ENCODE assay signal across 2 cellular contexts in the genomic region with DNA sequence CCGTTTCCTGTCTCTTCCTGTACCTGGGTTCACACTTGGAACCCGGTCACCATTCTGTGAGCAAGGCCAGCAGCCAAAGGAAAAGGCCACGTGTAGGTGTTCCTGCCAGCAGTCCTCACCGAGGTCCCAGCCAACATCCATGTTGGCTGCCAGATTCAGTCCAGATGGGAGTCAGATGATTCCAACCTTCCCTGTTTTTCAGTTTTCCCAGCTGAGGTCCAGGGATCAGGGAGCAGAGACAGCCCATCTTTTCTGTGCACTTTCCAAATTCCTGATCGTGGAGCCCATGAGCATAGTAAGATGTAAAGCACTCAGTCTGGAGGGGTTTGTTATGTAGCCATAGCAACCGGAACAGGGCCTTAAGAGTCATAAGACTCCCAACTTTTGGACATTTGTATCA.
TF ChIP-seq lines count a peak whose summit lies in the region.

No MANE protein-coding gene starts in this region.

TF ChIP-seq in GM12878, 131 proteins besides CTCF, POLR2A, EP300 and RAD21:
- no peak for TF ChIP-seq NR2F1 (conservative IDR thresholded peaks at IDR 0.05)
- TF ChIP-seq ASH2L (IDR thresholded peaks at IDR 0.05; ENCODE audit: borderline replicate concordance, low read depth), result no peak
- no peak for TF ChIP-seq FOXM1 (IDR thresholded peaks at IDR 0.05; ENCODE audit: low read depth, low read length)
- TF ChIP-seq SMAD1 (IDR thresholded peaks at IDR 0.05; ENCODE audit: low read depth, partially characterized antibody), result no peak
- TF ChIP-seq SIN3A (IDR thresholded peaks at IDR 0.05; ENCODE audit: low read depth, low read length), result no peak
- TF ChIP-seq CEBPB (IDR thresholded peaks at IDR 0.05; ENCODE audit: borderline replicate concordance in 1 of 2, low read depth in 2 of 2, low read length in 2 of 2), result no peak
- no peak for TF ChIP-seq ZNF274 (IDR thresholded peaks at IDR 0.05; ENCODE audit: insufficient read depth, insufficient read length)
- TF ChIP-seq HDGF (IDR thresholded peaks at IDR 0.05), result no peak
- no peak for TF ChIP-seq GABPA (IDR thresholded peaks at IDR 0.05; ENCODE audit: low read depth)
- TF ChIP-seq STAT3 (IDR thresholded peaks at IDR 0.05; ENCODE audit: low read depth, low read length), result no peak
- no peak for TF ChIP-seq ZBTB40 (IDR thresholded peaks at IDR 0.05; ENCODE audit: borderline replicate concordance)
- TF ChIP-seq KAT2A (conservative IDR thresholded peaks at IDR 0.05; ENCODE audit: control insufficient read depth, low read depth, low read length), result no peak
- TF ChIP-seq HCFC1 (IDR thresholded peaks at IDR 0.05; ENCODE audit: low read length), result no peak
- no peak for TF ChIP-seq ZNF24 (IDR thresholded peaks at IDR 0.05)
- TF ChIP-seq TAF1 (IDR thresholded peaks at IDR 0.05; ENCODE audit: borderline replicate concordance, low read depth, low read length), result no peak
- no peak for TF ChIP-seq ATF2 (IDR thresholded peaks at IDR 0.05; ENCODE audit: low read length)
- TF ChIP-seq NFYA (IDR thresholded peaks at IDR 0.05; ENCODE audit: borderline replicate concordance, low read depth, low read length), result no peak
- no peak for TF ChIP-seq BACH1 (IDR thresholded peaks at IDR 0.05; ENCODE audit: borderline replicate concordance)

TF ChIP-seq in GM12891, 5 proteins besides CTCF, POLR2A, EP300 and RAD21:
- TF ChIP-seq TAF1 (IDR thresholded peaks at IDR 0.05; ENCODE audit: low read depth, low read length), result no peak
- no peak for TF ChIP-seq POU2F2 (IDR thresholded peaks at IDR 0.05; ENCODE audit: low read depth, low read length)
- no peak for TF ChIP-seq POLR2AphosphoS5 (IDR thresholded peaks at IDR 0.05; ENCODE audit: low read depth, low read length)
- TF ChIP-seq SPI1 (IDR thresholded peaks at IDR 0.05; ENCODE audit: low read depth, low read length), result no peak
- TF ChIP-seq PAX5 (IDR thresholded peaks at IDR 0.05; ENCODE audit: insufficient read depth, low read length, severe bottlenecking), result no peak
